In genomic region chr1:183584155-183584554, GRCh38 we compare ENCODE assay signal across 21 cellular contexts. TPM values are rescaled to one million over a fixed set of nuclear protein-coding genes. Genes with fewer than 3 reads are reported as not detected.
A peak's percentile ranks its signal among the peaks of the same experiment; 100 is the strongest.
DNase-seq lines count a peak whose midpoint lies in the region; ATAC-seq, FAIRE-seq and TF ChIP-seq lines count a peak whose summit lies in the region.
"Had no signal": no experiment of that assay in that cellular context is flagged by ENCODE, and none has a peak within 500 bp of the region (broad histone marks: within the 10 kb centered on the region; RNA-seq: fewer than 3 reads in every experiment).

No MANE protein-coding gene starts in this region.

- 8% methylated on average over 5 of the region's 5 CpGs for WGBS in K562 (ENCODE audit: insufficient coverage, low coverage, missing lambda C conversion rate)
- WGBS in testis, 2 donors = 64 to 71% methylated on average over 5 of the region's 5 CpGs

- no peaks in the 10 kb centered on the region for H3K36me3 ChIP-seq in BLaER1
- H3K36me3 ChIP-seq in K562 (ENCODE audit: control insufficient read depth, insufficient read depth, low read length) = no peaks in the 10 kb centered on the region
- no peaks in the 10 kb centered on the region for H3K36me3 ChIP-seq in testis (ENCODE audit: low read depth, missing control alignments)

- H3K4me3 ChIP-seq in BLaER1 (no peak overlapping the region), K562 (no peak overlapping the region), testis (no peak overlapping the region)

- no peak for TF ChIP-seq EP300 in Ishikawa (IDR thresholded peaks at IDR 0.05; ENCODE audit: borderline replicate concordance)
- no peak for TF ChIP-seq EP300 in K562 (IDR thresholded peaks at IDR 0.05; ENCODE audit: low read length)

- H3K9ac ChIP-seq in BLaER1 = no peak overlapping the region
- H3K9ac ChIP-seq in K562 (ENCODE audit: insufficient read depth in 1 of 2, low read depth in 2 of 2, low read length in 2 of 2) = no peak overlapping the region

- peaks cover 66% of the 10 kb centered on the region for H3K4me1 ChIP-seq in BLaER1
- H3K4me1 ChIP-seq in K562 (replicated peaks in 1 of 2; ENCODE audit: control insufficient read depth in 2 of 2, insufficient read depth in 2 of 2, low read length in 2 of 2) = peaks cover 3 to 9% of the 10 kb centered on the region in 2 experiments; a peak in 3 of 5 replicates
- H3K4me1 ChIP-seq in testis = no peaks in the 10 kb centered on the region

- TF ChIP-seq RAD21 in Ishikawa (IDR thresholded peaks at IDR 0.05; ENCODE audit: low read depth) = no peak
- no peak for TF ChIP-seq RAD21 in K562 (CRISPR knock-in tag; conservative IDR thresholded peaks at IDR 0.05 in 1 of 2, IDR thresholded peaks at IDR 0.05 in 1 of 2)

- no TSS peak for BruUV-seq in K562 (replicated peaks; lab: Mats Ljungman, UMichigan)

- H3K9me3 ChIP-seq in BLaER1 (no peaks in the 10 kb centered on the region), K562 (replicated peaks; ENCODE audit: control insufficient read depth, insufficient read depth, low read depth, low read length) (no peaks in the 10 kb centered on the region), testis (no peaks in the 10 kb centered on the region)

- H2AFZ ChIP-seq in K562 (ENCODE audit: low read depth, low read length) = no peak overlapping the region

- H4K20me1 ChIP-seq in BLaER1 (no peaks in the 10 kb centered on the region), K562 (replicated peaks; ENCODE audit: control insufficient read depth, insufficient read depth, low read length) (no peaks in the 10 kb centered on the region; the same call in 1 of the 2 replicates)

- intact Hi-C loops in K562 (cut with micrococcal nuclease) = no loop called here
- intact Hi-C loops in testis (cut with DNase I; ENCODE audit: low total_unique reads) = no loop called here

- POLR2A ChIA-PET in K562 (lab: Yijun Ruan, JAX) = interaction anchor here (0.8 kb wide), 1 partner anchor 15 kb away, joined by 3 read pairs; no protein-coding TSS in a partner anchor

- no peaks in the 10 kb centered on the region for H3K9me1 ChIP-seq in K562 (ENCODE audit: control insufficient read depth, insufficient read depth, low read length)

- no peak for TF ChIP-seq POLR2A in K562 (conservative IDR thresholded peaks at IDR 0.05)
- TF ChIP-seq POLR2A in testis (IDR thresholded peaks at IDR 0.05) = no peak

- in situ Hi-C loops in K562 (cut with MboI) = no loop called here

- TF ChIP-seq CTCF in K562 (IDR thresholded peaks at IDR 0.05 in 2 of 3, conservative IDR thresholded peaks at IDR 0.05 in 1 of 3; ENCODE audit: insufficient read depth in 2 of 3, low read depth in 1 of 3, low read length in 3 of 3) = no peak
- TF ChIP-seq CTCF in testis (IDR thresholded peaks at IDR 0.05) = no peak

- H3K79me2 ChIP-seq in K562 (ENCODE audit: control insufficient read depth, insufficient read depth, low read length) = no peaks in the 10 kb centered on the region

- ATAC-seq in K562 = no peak
- no peak for ATAC-seq in GM19467 (IDR thresholded peaks at IDR 0.05; ENCODE audit: unreplicated experiment)
- ATAC-seq in GM19452 (IDR thresholded peaks at IDR 0.05; ENCODE audit: unreplicated experiment) = no peak
- no peak for ATAC-seq in HG02852 (IDR thresholded peaks at IDR 0.05; ENCODE audit: unreplicated experiment)

- H3K27ac ChIP-seq in BLaER1 = 0 out of 2 replicates have a peak overlapping the region, but pooled peaks have one; percentile 93
- no peak overlapping the region for H3K27ac ChIP-seq in K562 (ENCODE audit: extremely low read depth, low read depth, low read length)
- no peak overlapping the region for H3K27ac ChIP-seq in testis

- H3K4me2 ChIP-seq in BLaER1 = peak overlapping the region; percentile 74
- no peak overlapping the region for H3K4me2 ChIP-seq in K562 (ENCODE audit: insufficient read depth, low read length)

- H3K27me3 ChIP-seq in BLaER1 (no peaks in the 10 kb centered on the region), K562 (ENCODE audit: control insufficient read depth in 2 of 2, insufficient read depth in 2 of 2, low read length in 2 of 2) (peaks cover 25 to 33% of the 10 kb centered on the region in 2 experiments), testis (no peaks in the 10 kb centered on the region)

- CTCF ChIA-PET in K562 (lab: Yijun Ruan, JAX; ENCODE audit: low intra/inter-chr PET ratio) = no interaction called here

- peak; percentile 19 for FAIRE-seq in K562 (lab: Jason Lieb, UNC)
- FAIRE-seq: A204.1, GM12891 had no signal

- no peak for DNase-seq in K562 (ENCODE audit: extremely low read depth in 1 of 4, low spot score in 3 of 4)
- DNase-seq in renal cortical epithelial cell (ENCODE audit: low read depth) = peak; percentile 24
- DNase-seq in testis = no peak
- DNase-seq: CD8-positive, alpha-beta memory T cell; H7; KBM-7; NCI-H1417; NCI-H187; NCI-H2107; NCI-H510A; NCI-H748 treated with DMSO at 0.1 percent for 48 hours; PC-3; RPMI8226; SHP77 treated with DMSO at 0.1 percent for 48 hours had no signal

TF ChIP-seq in Ishikawa, 13 proteins besides CTCF, POLR2A, EP300 and RAD21:
- TF ChIP-seq CEBPB (IDR thresholded peaks at IDR 0.05) (peak; percentile 93), CREB1 (IDR thresholded peaks at IDR 0.05; ENCODE audit: low read depth) (no peak)

TF ChIP-seq in K562, 482 proteins besides CTCF, POLR2A, EP300 and RAD21 (continues in another document):
- TF ChIP-seq ARID2 (IDR thresholded peaks at IDR 0.05) (no peak), RNF2 (IDR thresholded peaks at IDR 0.05) (0 out of 2 replicates have a peak, but pooled peaks have one; percentile 25), RBM39 (optimal IDR thresholded peaks at IDR 0.05; ENCODE audit: low read depth, low read length) (no peak), USF1 (CRISPR knock-in tag; IDR thresholded peaks at IDR 0.05) (no peak), IRF9 (tag; IDR thresholded peaks at IDR 0.05) (peak; percentile 30; the same call in 1 of the 2 replicates), ZFP1 (CRISPR knock-in tag; IDR thresholded peaks at IDR 0.05) (no peak)

RNA-seq across cellular contexts. Expression of gene NCF2, which starts 6.1 kb away (rescaled TPM):
- 0.16 TPM in 1 of 2 replicates, not detected in the other for total RNA-seq in K562 (2011; cell fraction: chromatin; rRNA removed; ENCODE audit: low replicate concordance)
- total RNA-seq in K562 (2011; cell fraction: nucleolus; rRNA removed) = not detected in 2 replicates
- total RNA-seq in K562 (2011; cell fraction: nucleoplasm; rRNA removed) = not detected in 2 replicates
- total RNA-seq in K562 (2014; rRNA removed) = 0.18 TPM in 1 of 2 replicates, not detected in the other
- 0.07 and 0.19 TPM in 2 replicates for total RNA-seq in K562 (2014; rRNA removed; fragmentation: Illumina TruSeq; extraction: Trizol)
- 0.49 and 0.54 TPM in 2 replicates for total RNA-seq in K562 (2015; rRNA removed; fragmentation: Illumina TruSeq; extraction: Trizol)
- total RNA-seq in K562 (2021) = 0.38 and 0.42 TPM in 2 replicates
- 0.26 TPM in 1 of 2 replicates, not detected in the other for polyA plus RNA-seq in K562 (2011; rRNA removed)
- polyA plus RNA-seq in K562 (2011; cell fraction: cytosol; rRNA removed) = 0.12 TPM in 1 of 2 replicates, not detected in the other
- not detected in 2 replicates for polyA plus RNA-seq in K562 (2011; cell fraction: nucleus; rRNA removed)
- 0.17 and 0.42 TPM in 2 replicates for polyA plus RNA-seq in K562 (2012)
- polyA plus RNA-seq in K562 (2014; fragmentation: Illumina TruSeq; extraction: Trizol) = 0.07 TPM in 1 of 2 replicates, not detected in the other
- under 1 TPM in 1 of 2 experiments, not detected in 1; 0.10 TPM for polyA plus RNA-seq in K562 (2014; fragmentation: Nextera tagmentation; extraction: Ambion mirVana)
- 0.15 TPM in 1 of 2 replicates, not detected in the other for polyA plus RNA-seq in K562 (2014; rRNA removed)
- not detected in 2 replicates for polyA minus RNA-seq in K562 (2011; rRNA and poly(A)+ RNA removed)
- polyA minus RNA-seq in K562 (2011; cell fraction: cytosol; rRNA and poly(A)+ RNA removed) = not detected in 2 replicates
- polyA minus RNA-seq in K562 (2011; cell fraction: nucleus; rRNA and poly(A)+ RNA removed) = not detected in 2 replicates
- total RNA-seq in renal cortical epithelial cell = 4.6 and 102 TPM in 2 replicates
- 1 to 10 TPM; 1.3 to 3.7 TPM for total RNA-seq in testis
- 7.8 TPM for polyA plus RNA-seq in testis (ENCODE audit: insufficient read depth, low read depth, low replicate concordance)

RNA-seq across cellular contexts. Expression of gene ARPC5, which starts 51.4 kb away (rescaled TPM):
- total RNA-seq in K562 (2011; cell fraction: chromatin; rRNA removed; ENCODE audit: low replicate concordance) = 9.9 and 28.2 TPM in 2 replicates
- total RNA-seq in K562 (2011; cell fraction: nucleolus; rRNA removed) = 8.5 and 9.1 TPM in 2 replicates
- total RNA-seq in K562 (2011; cell fraction: nucleoplasm; rRNA removed) = 22.7 and 45.6 TPM in 2 replicates
- total RNA-seq in K562 (2014; rRNA removed) (91.6 and 175 TPM in 2 replicates), K562 (2014; rRNA removed; fragmentation: Illumina TruSeq; extraction: Trizol) (91.6 and 104 TPM in 2 replicates), K562 (2015; rRNA removed; fragmentation: Illumina TruSeq; extraction: Trizol) (109 and 133 TPM in 2 replicates), K562 (2021) (88.1 and 91.7 TPM in 2 replicates), renal cortical epithelial cell (121 and 253 TPM in 2 replicates), testis (10 to 100 TPM; 55.8 to 66.6 TPM)
- polyA plus RNA-seq in K562 (2011; rRNA removed) (112 and 150 TPM in 2 replicates), K562 (2014; fragmentation: Illumina TruSeq; extraction: Trizol) (95.1 and 98.0 TPM in 2 replicates), K562 (2014; fragmentation: Nextera tagmentation; extraction: Ambion mirVana) (10 to 100 TPM; 71.8 to 83.9 TPM), K562 (2014; rRNA removed) (74.0 and 79.0 TPM in 2 replicates), testis (ENCODE audit: insufficient read depth, low read depth, low replicate concordance) (136 TPM)
- polyA plus RNA-seq in K562 (2011; cell fraction: cytosol; rRNA removed) = 24.6 and 48.8 TPM in 2 replicates
- polyA plus RNA-seq in K562 (2011; cell fraction: nucleus; rRNA removed) = 21.2 and 33.4 TPM in 2 replicates
- polyA plus RNA-seq in K562 (2012) = 180 and 182 TPM in 2 replicates
- polyA minus RNA-seq in K562 (2011; rRNA and poly(A)+ RNA removed) = 54.9 and 62.4 TPM in 2 replicates
- polyA minus RNA-seq in K562 (2011; cell fraction: cytosol; rRNA and poly(A)+ RNA removed) = 38.1 and 43.6 TPM in 2 replicates
- 17.1 and 33.5 TPM in 2 replicates for polyA minus RNA-seq in K562 (2011; cell fraction: nucleus; rRNA and poly(A)+ RNA removed)
